ENCODE assay signal across 1 cellular context in the genomic region with DNA sequence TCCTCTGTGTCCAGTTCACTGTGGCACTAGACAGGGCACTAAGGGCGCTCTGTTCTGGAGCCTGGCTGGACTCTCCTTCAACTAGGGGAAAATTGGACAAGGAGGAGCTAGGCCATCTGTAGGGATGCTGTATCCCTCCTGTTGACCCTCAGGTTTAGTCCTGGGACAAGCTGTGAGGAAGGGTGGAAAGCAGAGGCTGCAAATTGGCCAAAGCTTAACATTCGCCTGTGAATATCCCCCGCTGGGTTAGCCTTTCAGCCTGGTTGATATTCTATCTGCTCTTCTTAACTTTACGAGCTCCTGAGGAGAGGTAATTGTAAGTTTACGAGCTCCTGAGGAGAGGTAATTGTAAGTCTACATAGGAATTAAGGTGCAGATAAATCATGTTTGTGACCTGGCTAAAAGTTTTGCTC.
TF ChIP-seq lines count a peak whose summit lies in the region.

No MANE protein-coding gene starts in this region.

TF ChIP-seq in HCT116, 20 proteins besides CTCF, POLR2A, EP300 and RAD21 (continued from another document):
- TF ChIP-seq, protein P1, sequence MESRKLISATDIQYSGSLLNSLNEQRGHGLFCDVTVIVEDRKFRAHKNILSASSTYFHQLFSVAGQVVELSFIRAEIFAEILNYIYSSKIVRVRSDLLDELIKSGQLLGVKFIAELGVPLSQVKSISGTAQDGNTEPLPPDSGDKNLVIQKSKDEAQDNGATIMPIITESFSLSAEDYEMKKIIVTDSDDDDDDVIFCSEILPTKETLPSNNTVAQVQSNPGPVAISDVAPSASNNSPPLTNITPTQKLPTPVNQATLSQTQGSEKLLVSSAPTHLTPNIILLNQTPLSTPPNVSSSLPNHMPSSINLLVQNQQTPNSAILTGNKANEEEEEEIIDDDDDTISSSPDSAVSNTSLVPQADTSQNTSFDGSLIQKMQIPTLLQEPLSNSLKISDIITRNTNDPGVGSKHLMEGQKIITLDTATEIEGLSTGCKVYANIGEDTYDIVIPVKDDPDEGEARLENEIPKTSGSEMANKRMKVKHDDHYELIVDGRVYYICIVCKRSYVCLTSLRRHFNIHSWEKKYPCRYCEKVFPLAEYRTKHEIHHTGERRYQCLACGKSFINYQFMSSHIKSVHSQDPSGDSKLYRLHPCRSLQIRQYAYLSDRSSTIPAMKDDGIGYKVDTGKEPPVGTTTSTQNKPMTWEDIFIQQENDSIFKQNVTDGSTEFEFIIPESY (IDR thresholded peaks at IDR 0.05; ENCODE audit: extremely low read depth, insufficient replicate concordance, low read length), result no peak
